Comparison of ENCODE assay signal across 20 cellular contexts in genomic region chr14:64574370-64575115, GRCh38. TPM values are rescaled to one million over a fixed set of nuclear protein-coding genes. Genes with fewer than 3 reads are reported as not detected.
DNase-seq lines count a peak whose midpoint lies in the region; ATAC-seq and TF ChIP-seq lines count a peak whose summit lies in the region.
"Had no signal": no experiment of that assay in that cellular context is flagged by ENCODE, and none has a peak within 500 bp of the region (broad histone marks: within the 10 kb centered on the region; RNA-seq: fewer than 3 reads in every experiment).

No MANE protein-coding gene starts in this region.

- H3K4me1 Mint-ChIP-seq in osteocyte (ENCODE audit: unreplicated experiment): peaks cover 22% of the 10 kb centered on the region
- H3K4me1 Mint-ChIP-seq: B cell, CD14-positive monocyte had no signal

- H3K4me3 ChIP-seq in esophagus squamous epithelium: no peak overlapping the region
- no peak overlapping the region for H3K4me3 ChIP-seq in stomach smooth muscle (ENCODE audit: low read length in 2 of 2)

- H3K36me3 ChIP-seq in esophagus squamous epithelium (no peaks in the 10 kb centered on the region), stomach smooth muscle (ENCODE audit: control insufficient read depth in 2 of 2, insufficient read depth in 2 of 2, low read length in 2 of 2) (no peaks in the 10 kb centered on the region)

- ATAC-seq in HG02610 (IDR thresholded peaks at IDR 0.05; ENCODE audit: unreplicated experiment) (no peak), HG03196 (IDR thresholded peaks at IDR 0.05; ENCODE audit: unreplicated experiment) (no peak)
- ATAC-seq: Panc1 had no signal

- no peaks in the 10 kb centered on the region for H3K36me3 Mint-ChIP-seq in osteocyte (ENCODE audit: unreplicated experiment)
- H3K36me3 Mint-ChIP-seq: CD14-positive monocyte had no signal

- H3K27me3 Mint-ChIP-seq in osteocyte (ENCODE audit: unreplicated experiment): no peaks in the 10 kb centered on the region

- H3K27me3 ChIP-seq in esophagus squamous epithelium (no peaks in the 10 kb centered on the region), stomach smooth muscle (ENCODE audit: control insufficient read depth in 1 of 2, insufficient read depth in 2 of 2, low read length in 2 of 2) (no peaks in the 10 kb centered on the region)

- TF ChIP-seq CTCF in esophagus squamous epithelium (IDR thresholded peaks at IDR 0.05) (no peak), osteocyte (IDR thresholded peaks at IDR 0.05) (no peak)

- WGBS in esophagus squamous epithelium, 2 donors: 70 to 90% methylated on average over 6 of the region's 6 CpGs

- H3K9me3 ChIP-seq in esophagus squamous epithelium (no peaks in the 10 kb centered on the region), stomach smooth muscle (ENCODE audit: control insufficient read depth in 2 of 2, low read length in 2 of 2) (no peaks in the 10 kb centered on the region)

- no peak for TF ChIP-seq POLR2A in esophagus squamous epithelium (IDR thresholded peaks at IDR 0.05)

- H3K9me3 Mint-ChIP-seq in osteocyte (ENCODE audit: unreplicated experiment): no peaks in the 10 kb centered on the region

- no peak overlapping the region for H3K27ac Mint-ChIP-seq in osteocyte (ENCODE audit: unreplicated experiment)
- H3K27ac Mint-ChIP-seq: B cell had no signal

- H3K4me3 Mint-ChIP-seq in osteocyte (ENCODE audit: unreplicated experiment): no peak overlapping the region
- H3K4me3 Mint-ChIP-seq: B cell, CD14-positive monocyte had no signal

- H3K4me1 ChIP-seq in esophagus squamous epithelium (peaks cover 10 to 47% (median 11%) of the 10 kb centered on the region in 3 donors), stomach smooth muscle (ENCODE audit: control insufficient read depth, insufficient read depth, low read length) (peaks cover 19% of the 10 kb centered on the region)

- peak in 1 of 61 donors; percentile 14 for DNase-seq in caudate nucleus (lab: John Stamatoyannopoulos, UW)
- no peak for DNase-seq in esophagus squamous epithelium (lab: John Stamatoyannopoulos, UW)
- peak; percentile 53 for DNase-seq in osteocyte (ENCODE audit: extremely low spot score, unreplicated experiment)
- no peak for DNase-seq in AG20443 (ENCODE audit: low spot score)
- DNase-seq in epidermal melanocyte (ENCODE audit: insufficient read length, low spot score): no peak
- DNase-seq: EL; GF-D8; H7; KG1; NCI-H1092; NCI-H1436; NCI-H187 treated with DMSO at 0.1 percent for 48 hours; NCI-H2107; NK-92 treated with Interleukin-12 subunit alpha and Interleukin-12 subunit beta, amount 100 ng/mL, for 24 hours had no signal

- H3K9ac ChIP-seq in stomach smooth muscle (ENCODE audit: low read length in 2 of 2): no peak overlapping the region

- peak overlapping the region; percentile 70 for H3K27ac ChIP-seq in caudate nucleus (ENCODE audit: low read depth, low read length)
- H3K27ac ChIP-seq in esophagus squamous epithelium: peak overlapping the region in 3 of 4 donors; percentile 29 to 87 (median 79)
- H3K27ac ChIP-seq in stomach smooth muscle (ENCODE audit: low read length): peak overlapping the region; percentile 37

- intact Hi-C loops in esophagus squamous epithelium (cut with DNase I): no loop called here

RNA-seq across cellular contexts. Expression of gene PPP1R36, which starts 24.8 kb away (rescaled TPM):
- total RNA-seq in esophagus squamous epithelium (1 to 10 TPM in 3 of 4 donors, under 1 TPM in 1; 0.23 to 1.3 (median 1.2) TPM), osteocyte (1.3 and 2.1 TPM in 2 replicates)
- total RNA-seq: B cell had no signal

RNA-seq across cellular contexts. Expression of gene HSPA2, which starts 34.0 kb away (rescaled TPM):
- total RNA-seq in esophagus squamous epithelium: 100 to 1,000 TPM in 2 of 4 donors, 10 to 100 TPM in 2; 18.9 to 130 (median 74.5) TPM
- 2.1 and 2.8 TPM in 2 replicates for total RNA-seq in osteocyte
